Comparison of ENCODE assay signal across 25 cellular contexts in the genomic region with DNA sequence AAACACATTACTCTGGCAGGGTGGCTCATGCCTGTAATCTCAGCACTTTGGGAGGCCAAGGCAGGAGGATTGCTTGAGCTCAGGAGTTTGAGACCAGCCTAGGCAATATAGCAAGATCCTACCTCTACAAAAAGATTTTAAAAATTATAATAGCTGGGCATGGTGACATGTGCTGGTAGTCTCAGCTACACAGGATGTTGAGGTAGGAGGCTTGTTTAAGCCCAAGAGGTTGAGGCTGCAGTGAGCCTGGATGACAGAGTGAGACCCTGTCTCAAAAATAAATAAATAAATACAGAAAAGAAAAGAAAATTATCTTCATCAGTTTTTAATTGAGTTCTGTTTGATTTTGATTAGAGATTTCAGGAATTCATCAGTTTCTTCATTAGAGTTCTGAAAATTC.
"Had no signal": no experiment of that assay in that cellular context is flagged by ENCODE, and none has a peak within 500 bp of the region (broad histone marks: within the 10 kb centered on the region; RNA-seq: fewer than 3 reads in every experiment).

No MANE protein-coding gene starts in this region.

- H3K9me3 Mint-ChIP-seq: memory B cell; natural killer cell; stimulated activated memory B cell treated with anti-CD40 and anti-IgM and Interleukin-4, amounts not matched to agents 10 μg/mL and 1 μg/mL and 100 μg/mL, for 72 hours; type B pancreatic cell had no signal

- H3K36me3 Mint-ChIP-seq: natural killer cell had no signal

- H3K36me3 ChIP-seq: ovary had no signal

- H2AFZ ChIP-seq: hepatocyte had no signal

- H3K4me2 ChIP-seq: hepatocyte had no signal

- FAIRE-seq: kidney had no signal

- H3K4me3 Mint-ChIP-seq: memory B cell; natural killer cell; stimulated activated memory B cell treated with anti-CD40 and anti-IgM and Interleukin-4, amounts not matched to agents 10 μg/mL and 1 μg/mL and 100 μg/mL, for 72 hours; type B pancreatic cell had no signal

- H3K4me3 ChIP-seq: esophagus muscularis mucosa, gastroesophageal sphincter, heart left ventricle, hepatocyte, lung, ovary, psoas muscle, skin epidermis, spleen, testis, tibial artery had no signal

- H3K27ac ChIP-seq: esophagus muscularis mucosa, foreskin keratinocyte, gastroesophageal sphincter, heart left ventricle, hepatocyte, ovary, psoas muscle, skin epidermis, spleen, testis, tibial artery had no signal

- H3K27me3 ChIP-seq: esophagus muscularis mucosa, foreskin keratinocyte, gastroesophageal sphincter, heart left ventricle, hepatocyte, ovary, spleen, testis, tibial artery had no signal

- H3K9me3 ChIP-seq: esophagus muscularis mucosa, gastroesophageal sphincter, heart left ventricle, ovary, psoas muscle, spleen, testis, tibial artery had no signal

- H3K27me3 Mint-ChIP-seq: memory B cell; stimulated activated memory B cell treated with anti-CD40 and anti-IgM and Interleukin-4, amounts not matched to agents 10 μg/mL and 1 μg/mL and 100 μg/mL, for 72 hours; type B pancreatic cell had no signal

- ATAC-seq: foreskin keratinocyte; gastroesophageal sphincter; heart left ventricle; left lobe of liver; natural killer cell; psoas muscle; right cardiac atrium; stimulated activated memory B cell treated with anti-CD40 and anti-IgM and Interleukin-4, amounts not matched to agents 10 μg/mL and 1 μg/mL and 100 μg/mL, for 72 hours; stimulated activated naive CD8-positive, alpha-beta T cell treated with anti-CD3 and anti-CD28 coated beads, Interleukin-15, Interleukin-2, amounts not matched to agents 100 U/mL and 50 U/mL, for 24 hours had no signal

- H3K27ac Mint-ChIP-seq: memory B cell; natural killer cell; stimulated activated memory B cell treated with anti-CD40 and anti-IgM and Interleukin-4, amounts not matched to agents 10 μg/mL and 1 μg/mL and 100 μg/mL, for 72 hours; type B pancreatic cell had no signal

- DNase-seq: dermis blood vessel endothelial cell; effector memory CD4-positive, alpha-beta T cell; foreskin keratinocyte; heart left ventricle; natural killer cell; occipital lobe; ovary; psoas muscle; right cardiac atrium; spleen; stimulated activated CD4-positive, alpha-beta T cell treated with anti-CD3 and anti-CD28 coated beads, Interleukin-4, amount 100 ng/mL, for 4 hours; stimulated activated naive CD8-positive, alpha-beta T cell treated with anti-CD3 and anti-CD28 coated beads, Interleukin-15, Interleukin-2, amounts not matched to agents 100 U/mL and 50 U/mL, for 24 hours; substantia nigra; testis; tibial artery had no signal
